Comparison of ENCODE assay signal across 17 cellular contexts in the genomic region with DNA sequence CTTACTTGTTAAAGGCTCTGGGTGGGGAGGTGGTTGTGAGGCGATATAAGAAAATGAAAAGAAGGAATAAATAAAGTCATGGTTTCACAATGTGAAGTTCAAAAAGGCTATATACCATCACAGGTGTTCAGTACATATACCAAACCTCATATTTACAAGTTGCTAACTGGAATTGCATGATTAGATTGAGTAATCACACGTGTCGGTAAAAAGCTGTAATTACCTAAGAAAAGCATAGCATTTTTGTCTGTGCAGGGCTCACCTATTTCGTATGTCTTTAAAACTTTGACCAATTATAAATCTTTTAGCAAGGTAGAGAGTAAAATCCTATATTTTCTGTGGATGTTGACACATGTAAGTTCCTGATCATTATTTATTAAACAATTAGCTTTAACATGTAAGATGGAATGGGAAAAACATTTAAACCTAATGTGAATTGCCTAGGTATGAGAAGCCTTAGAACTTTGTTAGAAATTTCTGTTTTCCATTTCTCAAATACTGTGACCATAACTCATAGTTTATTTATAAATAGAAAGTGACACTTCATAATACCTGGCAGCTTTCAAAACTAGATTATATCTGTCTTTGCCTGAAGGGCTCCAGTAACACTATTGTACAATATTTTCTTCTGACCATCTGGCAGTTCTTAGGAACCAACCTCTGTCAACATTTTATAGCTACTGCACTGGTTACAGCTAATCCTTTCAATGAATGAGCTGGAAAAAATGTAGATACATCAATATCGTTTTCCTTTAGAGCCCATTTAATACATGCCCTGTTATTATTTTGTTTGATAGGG.
DNase-seq lines count a peak whose midpoint lies in the region; ATAC-seq and TF ChIP-seq lines count a peak whose summit lies in the region.
"Had no signal": no experiment of that assay in that cellular context is flagged by ENCODE, and none has a peak within 500 bp of the region (broad histone marks: within the 10 kb centered on the region; RNA-seq: fewer than 3 reads in every experiment).

No MANE protein-coding gene starts in this region.

- H3K27ac ChIP-seq in colonic mucosa = no peak overlapping the region
- no peak overlapping the region for H3K27ac ChIP-seq in effector memory CD4-positive, alpha-beta T cell (ENCODE audit: insufficient read depth, low read length, poor library complexity, severe bottlenecking)
- H3K27ac ChIP-seq: lower lobe of right lung, tibial nerve had no signal

- H3K9ac ChIP-seq in colonic mucosa (ENCODE audit: low read depth in 2 of 2, low read length in 2 of 2) = no peak overlapping the region

- no peaks in the 10 kb centered on the region for H3K9me3 ChIP-seq in colonic mucosa
- H3K9me3 ChIP-seq in effector memory CD4-positive, alpha-beta T cell (ENCODE audit: control insufficient read depth, low read length) = no peaks in the 10 kb centered on the region
- H3K9me3 ChIP-seq: lower lobe of right lung, tibial nerve had no signal

- intact Hi-C loops in colonic mucosa (cut with DNase I) = no loop called here

- ATAC-seq in GM21576 (IDR thresholded peaks at IDR 0.05; ENCODE audit: unreplicated experiment) (peak; percentile 56), omental fat pad (ENCODE audit: low FRiP score) (no peak)
- ATAC-seq: activated CD8-positive, alpha-beta T cell treated with anti-CD3 and anti-CD28 coated beads, Interleukin-2, amount 10 ng/mL, durations not matched to agents 7 days and 5 days; lower lobe of right lung; natural killer cell treated with Interleukin-12 subunit alpha and Interleukin-12 subunit beta and Interleukin-15 and Interleukin-18, amount 100 ng/mL, for 72 hours; right cardiac atrium had no signal

- H3K4me1 ChIP-seq in colonic mucosa = no peaks in the 10 kb centered on the region
- no peaks in the 10 kb centered on the region for H3K4me1 ChIP-seq in effector memory CD4-positive, alpha-beta T cell (ENCODE audit: control insufficient read depth, insufficient read depth, low read length, poor library complexity, severe bottlenecking)
- H3K4me1 ChIP-seq: lower lobe of right lung, tibial nerve had no signal

- DNase-seq in GM06990 (ENCODE audit: extremely low read depth, insufficient read length) (peak; percentile 43), NCI-H2171 treated with DMSO at 0.1 percent for 48 hours (lab: John Stamatoyannopoulos, UW) (peak; percentile 87), epithelial cell of esophagus (ENCODE audit: low read depth) (peak; percentile 16), colonic mucosa (no peak), omental fat pad (ENCODE audit: low spot score) (no peak)
- no peak for DNase-seq in stimulated activated CD4-positive, alpha-beta T cell treated with anti-CD3 and anti-CD28 coated beads, Interleukin-2, amount 100 ng/mL, for 24 hours
- DNase-seq in effector memory CD4-positive, alpha-beta T cell = no peak
- DNase-seq: activated CD8-positive, alpha-beta T cell treated with anti-CD3 and anti-CD28 coated beads, Interleukin-2, amount 10 ng/mL, durations not matched to agents 7 days and 5 days; DND-41; lower lobe of right lung; NCI-H1092 treated with DMSO at 0.1 percent for 48 hours; right cardiac atrium; SIG-M5; stimulated activated CD4-positive, alpha-beta T cell treated with anti-CD3 and anti-CD28 coated beads, Interleukin-2, amount 100 ng/mL, for 48 hours had no signal

- H3K27me3 ChIP-seq in GM06990 (replicated peaks; ENCODE audit: control insufficient read depth, insufficient read depth, low read length) (no peaks in the 10 kb centered on the region), colonic mucosa (no peaks in the 10 kb centered on the region)
- no peaks in the 10 kb centered on the region for H3K27me3 ChIP-seq in effector memory CD4-positive, alpha-beta T cell (replicated peaks; ENCODE audit: control insufficient read depth, insufficient read depth, low read length, poor library complexity, severe bottlenecking)
- H3K27me3 ChIP-seq: tibial nerve had no signal

- H3K36me3 ChIP-seq in GM06990 (ENCODE audit: control insufficient read depth, insufficient read depth, low read length) = no peaks in the 10 kb centered on the region
- H3K36me3 ChIP-seq in colonic mucosa = no peaks in the 10 kb centered on the region
- no peaks in the 10 kb centered on the region for H3K36me3 ChIP-seq in effector memory CD4-positive, alpha-beta T cell (ENCODE audit: control insufficient read depth, insufficient read depth, low read length)
- H3K36me3 ChIP-seq: lower lobe of right lung, tibial nerve had no signal

- TF ChIP-seq CTCF in GM06990 (IDR thresholded peaks at IDR 0.05; ENCODE audit: insufficient read depth, low read length, poor library complexity, severe bottlenecking) = no peak
- TF ChIP-seq CTCF in epithelial cell of esophagus (IDR thresholded peaks at IDR 0.05; ENCODE audit: insufficient read depth, low read depth, low read length, missing control alignments) = no peak
- no peak for TF ChIP-seq CTCF in colonic mucosa (IDR thresholded peaks at IDR 0.05)
- no peak for TF ChIP-seq CTCF in omental fat pad (IDR thresholded peaks at IDR 0.05)

- H3K4me3 ChIP-seq in GM06990 (replicated peaks; ENCODE audit: low read depth, low read length) = no peak overlapping the region
- H3K4me3 ChIP-seq in epithelial cell of esophagus (ENCODE audit: low read length) = no peak overlapping the region
- no peak overlapping the region for H3K4me3 ChIP-seq in colonic mucosa
- H3K4me3 ChIP-seq in effector memory CD4-positive, alpha-beta T cell (ENCODE audit: insufficient read depth, low read depth, low read length, poor library complexity, severe bottlenecking) = no peak overlapping the region
- H3K4me3 ChIP-seq: lower lobe of right lung, tibial nerve had no signal

Comparison
In these comparisons a context has a peak if more than half of its experiments do, and no peak if none do; other contexts are left out.
1. DNase-seq: peak in GM06990 (single experiment), NCI-H2171 treated with DMSO at 0.1 percent for 48 hours (single experiment) and epithelial cell of esophagus (single experiment); none in stimulated activated CD4-positive, alpha-beta T cell treated with anti-CD3 and anti-CD28 coated beads, Interleukin-2, amount 100 ng/mL, for 24 hours (0 of 2), colonic mucosa (single experiment), effector memory CD4-positive, alpha-beta T cell (0 of 3) and omental fat pad (single experiment).